In the genomic region with DNA sequence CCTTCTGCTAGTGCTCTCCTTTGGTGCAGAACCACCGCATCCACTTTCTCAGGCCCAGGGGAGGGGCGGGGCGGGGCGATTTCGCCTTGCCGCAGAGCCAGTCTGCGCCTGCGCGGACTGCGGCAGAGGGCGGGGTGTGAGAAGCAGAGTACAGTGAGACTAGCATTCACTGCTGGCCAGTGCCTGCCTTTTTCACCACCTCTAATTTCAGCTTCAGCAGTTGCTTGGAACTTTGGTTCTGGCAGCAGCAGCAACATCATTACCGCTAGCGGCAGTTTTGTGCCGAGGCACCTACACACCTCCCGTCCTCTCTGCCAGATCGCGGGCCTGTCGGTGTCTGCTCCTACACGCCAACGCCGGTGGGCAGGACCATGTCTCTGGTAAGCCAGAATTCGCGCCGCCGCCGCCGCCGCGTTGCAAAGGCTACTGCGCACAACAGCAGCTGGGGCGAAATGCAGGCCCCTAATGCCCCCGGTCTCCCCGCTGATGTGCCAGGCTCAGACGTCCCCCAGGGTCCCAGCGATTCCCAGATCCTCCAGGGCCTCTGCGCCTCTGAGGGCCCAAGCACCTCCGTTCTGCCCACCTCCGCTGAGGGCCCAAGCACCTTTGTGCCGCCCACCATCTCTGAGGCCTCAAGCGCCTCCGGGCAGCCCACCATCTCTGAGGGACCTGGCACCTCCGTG, we compare ENCODE assay signal across 8 cellular contexts. TPM values are rescaled to one million over a fixed set of nuclear protein-coding genes. Genes with fewer than 3 reads are reported as not detected.
DNase-seq lines count a peak whose midpoint lies in the region; ATAC-seq lines count a peak whose summit lies in the region.

A gene with protein sequence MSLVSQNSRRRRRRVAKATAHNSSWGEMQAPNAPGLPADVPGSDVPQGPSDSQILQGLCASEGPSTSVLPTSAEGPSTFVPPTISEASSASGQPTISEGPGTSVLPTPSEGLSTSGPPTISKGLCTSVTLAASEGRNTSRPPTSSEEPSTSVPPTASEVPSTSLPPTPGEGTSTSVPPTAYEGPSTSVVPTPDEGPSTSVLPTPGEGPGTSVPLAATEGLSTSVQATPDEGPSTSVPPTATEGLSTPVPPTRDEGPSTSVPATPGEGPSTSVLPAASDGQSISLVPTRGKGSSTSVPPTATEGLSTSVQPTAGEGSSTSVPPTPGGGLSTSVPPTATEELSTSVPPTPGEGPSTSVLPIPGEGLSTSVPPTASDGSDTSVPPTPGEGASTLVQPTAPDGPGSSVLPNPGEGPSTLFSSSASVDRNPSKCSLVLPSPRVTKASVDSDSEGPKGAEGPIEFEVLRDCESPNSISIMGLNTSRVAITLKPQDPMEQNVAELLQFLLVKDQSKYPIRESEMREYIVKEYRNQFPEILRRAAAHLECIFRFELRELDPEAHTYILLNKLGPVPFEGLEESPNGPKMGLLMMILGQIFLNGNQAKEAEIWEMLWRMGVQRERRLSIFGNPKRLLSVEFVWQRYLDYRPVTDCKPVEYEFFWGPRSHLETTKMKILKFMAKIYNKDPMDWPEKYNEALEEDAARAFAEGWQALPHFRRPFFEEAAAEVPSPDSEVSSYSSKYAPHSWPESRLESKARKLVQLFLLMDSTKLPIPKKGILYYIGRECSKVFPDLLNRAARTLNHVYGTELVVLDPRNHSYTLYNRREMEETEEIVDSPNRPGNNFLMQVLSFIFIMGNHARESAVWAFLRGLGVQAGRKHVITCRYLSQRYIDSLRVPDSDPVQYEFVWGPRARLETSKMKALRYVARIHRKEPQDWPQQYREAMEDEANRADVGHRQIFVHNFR (plus strand): TSS at position 151 of the 683 bp plus-strand sequence. CDS start 221 bp downstream, at position 372.

- H3K4me1 ChIP-seq in esophagus (ENCODE audit: control insufficient read depth in 2 of 2, insufficient read depth in 2 of 2, low read length in 1 of 2) (peaks cover 0 to 7% of the 10 kb centered on the region in 2 donors), mucosa of stomach (ENCODE audit: control insufficient read depth, insufficient read depth, low read length) (no peaks in the 10 kb centered on the region)

- no peaks in the 10 kb centered on the region for H3K9me3 ChIP-seq in esophagus (ENCODE audit: control insufficient read depth in 2 of 2, insufficient read depth in 1 of 2, low read depth in 1 of 2, low read length in 1 of 2)
- no peaks in the 10 kb centered on the region for H3K9me3 ChIP-seq in mucosa of stomach (ENCODE audit: control insufficient read depth, low read length)

- H3K9ac ChIP-seq in mucosa of stomach (ENCODE audit: low read length): peak within 1 kb of the TSS; percentile 55

- H3K4me3 ChIP-seq in esophagus (ENCODE audit: low read depth in 1 of 2, low read length in 2 of 2): peak within 1 kb of the TSS; percentile 50 to 56
- peak within 1 kb of the TSS; percentile 60 for H3K4me3 ChIP-seq in mucosa of stomach (ENCODE audit: low read length)

- peak within 1 kb of the TSS in 1 of 2 donors; percentile 38 for H3K27ac ChIP-seq in esophagus (ENCODE audit: low read depth in 2 of 2, low read length in 1 of 2)

- ATAC-seq in GM19043 (IDR thresholded peaks at IDR 0.05; ENCODE audit: low read depth, unreplicated experiment) (peak; percentile 85), HG03342 (IDR thresholded peaks at IDR 0.05; ENCODE audit: unreplicated experiment) (peak; percentile 86)

- H3K27me3 ChIP-seq in esophagus (ENCODE audit: control insufficient read depth in 1 of 2, insufficient read depth in 2 of 2, low read length in 2 of 2) (no peaks in the 10 kb centered on the region), mucosa of stomach (ENCODE audit: control insufficient read depth, insufficient read depth, low read length) (no peaks in the 10 kb centered on the region)

- H3K36me3 ChIP-seq in esophagus (ENCODE audit: control insufficient read depth in 2 of 2, insufficient read depth in 2 of 2, low read length in 1 of 2) (no peaks in the 10 kb centered on the region), mucosa of stomach (ENCODE audit: control insufficient read depth, insufficient read depth, low read length) (no peaks in the 10 kb centered on the region)

- peak; percentile 88 for DNase-seq in AG08396 (ENCODE audit: low spot score)
- DNase-seq in NCI-H69 (lab: John Stamatoyannopoulos, UW): peak; percentile 25
- peak; percentile 76 for DNase-seq in activated T-cell treated with anti-CD3 and anti-CD28 coated beads for 48 hours (ENCODE audit: low read depth)
- DNase-seq in stimulated activated CD8-positive, alpha-beta memory T cell treated with anti-CD3 and anti-CD28 coated beads, Interleukin-4, amount 100 ng/mL, for 48 hours: peak; percentile 80

- 0 to 31% methylated on average over 40 to 42 of the region's 42 CpGs for WGBS in esophagus, 2 donors

RNA-seq across cellular contexts. Expression of the gene that starts here (rescaled TPM):
- polyA plus RNA-seq in esophagus: 1 to 10 TPM in 1 of 2 donors, under 1 TPM in 1; 0.63 to 1.2 TPM

Comparison
In these comparisons a context has a peak if more than half of its experiments do, and no peak if none do; other contexts are left out.
1. DNase-seq: peak in every context shown above with its lines; median percentile 88 in AG08396; 80 in stimulated activated CD8-positive, alpha-beta memory T cell treated with anti-CD3 and anti-CD28 coated beads, Interleukin-4, amount 100 ng/mL, for 48 hours; 76 in activated T-cell treated with anti-CD3 and anti-CD28 coated beads for 48 hours; 25 in NCI-H69.